Comparison of ENCODE assay signal across 1 cellular context in the genomic region with DNA sequence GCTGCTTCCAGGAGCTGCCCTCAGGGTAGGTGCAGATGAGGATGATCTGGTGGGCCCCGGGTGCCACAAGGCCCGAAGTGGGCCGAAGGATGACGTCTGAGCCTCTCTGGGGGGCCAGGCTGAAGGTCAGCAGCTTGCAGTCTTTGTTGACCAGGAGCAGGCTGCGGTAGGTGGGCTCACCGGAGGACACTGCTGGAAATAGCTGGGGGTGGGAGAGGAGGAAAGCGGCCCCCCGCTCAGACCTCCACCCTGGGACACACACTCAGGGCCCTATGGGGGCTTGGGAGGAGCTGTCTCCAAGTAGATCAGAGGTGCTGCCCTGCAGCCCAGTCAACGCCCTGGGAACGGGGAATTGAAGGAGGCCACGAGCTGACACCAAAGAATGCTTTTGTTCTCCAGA.
TF ChIP-seq lines count a peak whose summit lies in the region.

No MANE protein-coding gene starts in this region.

TF ChIP-seq in GM23338, 12 proteins besides CTCF, POLR2A, EP300 and RAD21 (continued from another document):
- TF ChIP-seq ZNF462 (CRISPR knock-in tag; IDR thresholded peaks at IDR 0.05) = no peak
- no peak for TF ChIP-seq POLR2AphosphoS5 (IDR thresholded peaks at IDR 0.05; ENCODE audit: low read depth)
- TF ChIP-seq ZNF331 (CRISPR knock-in tag; IDR thresholded peaks at IDR 0.05; ENCODE audit: low read depth) = no peak
- TF ChIP-seq NANOG (IDR thresholded peaks at IDR 0.05; ENCODE audit: borderline replicate concordance) = no peak
- no peak for TF ChIP-seq ZNF114 (CRISPR knock-in tag; IDR thresholded peaks at IDR 0.05)
- no peak for TF ChIP-seq EZH2phosphoT487 (IDR thresholded peaks at IDR 0.05; ENCODE audit: unreplicated experiment)
